Comparison of ENCODE assay signal across 27 cellular contexts in the genomic region with DNA sequence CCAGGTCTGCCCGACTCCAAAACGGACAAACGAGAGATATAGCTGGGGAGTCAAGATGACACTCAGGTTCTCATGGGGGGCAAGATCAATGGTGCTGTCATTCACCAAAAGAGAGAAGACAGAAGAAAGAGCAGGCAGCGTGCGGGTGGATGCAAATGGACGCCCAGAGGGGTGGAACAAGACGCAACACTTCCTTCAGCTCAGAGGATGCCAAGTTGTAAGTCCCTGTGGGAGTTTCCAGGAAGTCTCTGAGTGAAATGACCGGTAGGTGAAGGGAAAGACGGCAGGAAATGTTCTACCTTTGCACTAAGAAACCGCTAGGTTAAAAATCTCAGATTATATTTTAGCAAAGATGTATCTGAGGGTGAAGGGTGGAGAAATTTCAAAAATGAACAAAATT.
"Had no signal": no experiment of that assay in that cellular context is flagged by ENCODE, and none has a peak within 500 bp of the region (broad histone marks: within the 10 kb centered on the region; RNA-seq: fewer than 3 reads in every experiment).

No MANE protein-coding gene starts in this region.

- H3K27ac Mint-ChIP-seq: activated CD4-positive, alpha-beta memory T cell treated with anti-CD3 and anti-CD28 coated beads, Interleukin-2, amount 10 ng/mL, durations not matched to agents 7 days and 5 days; activated naive CD8-positive, alpha-beta T cell treated with anti-CD3 and anti-CD28 coated beads for 36 hours; type B pancreatic cell had no signal

- ATAC-seq: activated T-cell treated with anti-CD3 and anti-CD28 coated beads, Interleukin-2, amount 50 U/mL, for 4 hours; effector memory CD8-positive, alpha-beta T cell; left lung; stimulated activated naive CD8-positive, alpha-beta T cell treated with anti-CD3 and anti-CD28 coated beads, Interleukin-15, Interleukin-2, amounts not matched to agents 100 U/mL and 50 U/mL, for 24 hours had no signal

- DNase-seq: activated CD4-positive, alpha-beta memory T cell treated with anti-CD3 and anti-CD28 coated beads, Interleukin-2, amount 10 ng/mL, durations not matched to agents 7 days and 5 days; activated CD4-positive, alpha-beta T cell treated with anti-CD3 and anti-CD28 coated beads for 1 hour; activated CD4-positive, alpha-beta T cell treated with anti-CD3 and anti-CD28 coated beads, Interleukin-2, amount 10 ng/mL, durations not matched to agents 7 days and 5 days; activated CD8-positive, alpha-beta memory T cell treated with anti-CD3 and anti-CD28 coated beads, Interleukin-2, amount 50 U/mL, for 48 hours; activated naive CD4-positive, alpha-beta T cell; activated naive CD8-positive, alpha-beta T cell treated with anti-CD3 and anti-CD28 coated beads for 36 hours; activated T-cell treated with anti-CD3 and anti-CD28 coated beads, Interleukin-2, amount 50 U/mL, for 4 hours; adrenal gland; aorta; effector memory CD8-positive, alpha-beta T cell; kidney glomerular epithelial cell; left lung; naive B cell; nucleus accumbens; right cardiac atrium; stimulated activated CD4-positive, alpha-beta T cell treated with anti-CD3 and anti-CD28 coated beads, Interleukin-15, amount 100 ng/mL, for 24 hours; stimulated activated CD4-positive, alpha-beta T cell treated with anti-CD3 and anti-CD28 coated beads, Interleukin-2, amount 100 ng/mL, for 24 hours; stimulated activated naive CD8-positive, alpha-beta T cell treated with anti-CD3 and anti-CD28 coated beads, Interleukin-15, Interleukin-2, amounts not matched to agents 100 U/mL and 50 U/mL, for 24 hours; T-helper 2 cell; uterus had no signal

- H3K9me3 Mint-ChIP-seq: activated CD4-positive, alpha-beta memory T cell treated with anti-CD3 and anti-CD28 coated beads, Interleukin-2, amount 10 ng/mL, durations not matched to agents 7 days and 5 days; activated CD4-positive, alpha-beta T cell treated with anti-CD3 and anti-CD28 coated beads, Interleukin-2, amount 10 ng/mL, durations not matched to agents 7 days and 5 days; activated naive CD8-positive, alpha-beta T cell treated with anti-CD3 and anti-CD28 coated beads for 36 hours; activated T-cell treated with anti-CD3 and anti-CD28 coated beads, Interleukin-2, amount 50 U/mL, for 4 hours; brain; effector memory CD8-positive, alpha-beta T cell; naive B cell; type B pancreatic cell had no signal

- H3K27me3 Mint-ChIP-seq: activated CD4-positive, alpha-beta memory T cell treated with anti-CD3 and anti-CD28 coated beads, Interleukin-2, amount 10 ng/mL, durations not matched to agents 7 days and 5 days; activated CD4-positive, alpha-beta T cell treated with anti-CD3 and anti-CD28 coated beads, Interleukin-2, amount 10 ng/mL, durations not matched to agents 7 days and 5 days; activated naive CD8-positive, alpha-beta T cell treated with anti-CD3 and anti-CD28 coated beads for 36 hours; brain; effector memory CD8-positive, alpha-beta T cell; naive B cell; type B pancreatic cell had no signal

- H3K27me3 ChIP-seq: adrenal gland, cardiac muscle cell, left lung, uterus had no signal

- H3K9me3 ChIP-seq: adrenal gland, left lung, thoracic aorta, uterus had no signal

- H3K4me3 Mint-ChIP-seq: activated CD4-positive, alpha-beta memory T cell treated with anti-CD3 and anti-CD28 coated beads, Interleukin-2, amount 10 ng/mL, durations not matched to agents 7 days and 5 days; activated CD4-positive, alpha-beta T cell treated with anti-CD3 and anti-CD28 coated beads, Interleukin-2, amount 10 ng/mL, durations not matched to agents 7 days and 5 days; activated naive CD8-positive, alpha-beta T cell treated with anti-CD3 and anti-CD28 coated beads for 36 hours; activated T-cell treated with anti-CD3 and anti-CD28 coated beads, Interleukin-2, amount 50 U/mL, for 4 hours; brain; effector memory CD8-positive, alpha-beta T cell; type B pancreatic cell had no signal

- H3K9ac ChIP-seq: parathyroid adenoma had no signal

- H3K4me1 ChIP-seq: adrenal gland, left lung, parathyroid adenoma, uterus had no signal

- H3K27ac ChIP-seq: cardiac muscle cell, coronary artery, left lung, parathyroid adenoma, thoracic aorta, uterus had no signal

- H3K4me1 Mint-ChIP-seq: brain had no signal

- H3K4me3 ChIP-seq: adrenal gland, cardiac muscle cell, coronary artery, left lung, lung, thoracic aorta, uterus had no signal

- H3K36me3 ChIP-seq: uterus had no signal
